1 cellular context compared by ENCODE assay signal in the genomic region with DNA sequence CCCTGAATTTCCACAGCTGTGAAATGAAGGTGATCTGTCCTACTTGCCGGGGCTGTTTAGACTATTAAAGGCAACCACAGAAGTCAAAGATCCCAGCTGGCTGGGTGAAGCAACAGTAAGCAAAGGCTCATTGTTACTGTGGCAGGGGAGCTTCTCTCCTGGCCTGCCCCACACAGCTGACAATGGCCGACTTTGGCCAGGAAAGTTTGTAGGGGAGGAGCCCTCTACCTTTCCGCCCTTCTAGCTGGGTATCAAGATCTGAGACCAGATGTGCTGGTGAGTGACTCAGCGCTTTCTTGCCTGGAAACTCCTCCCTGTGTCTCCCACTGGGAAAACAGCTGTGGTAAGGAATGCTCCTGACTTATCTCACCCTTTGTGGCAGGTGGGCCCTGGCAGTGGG.
TF ChIP-seq lines count a peak whose summit lies in the region.

No MANE protein-coding gene starts in this region.

TF ChIP-seq in H1, 55 proteins besides CTCF, POLR2A, EP300 and RAD21 (continued from another document):
- TF ChIP-seq JUND (IDR thresholded peaks at IDR 0.05; ENCODE audit: low read length) (peak; percentile 60; the same call in 1 of the 2 replicates), HDAC2 (IDR thresholded peaks at IDR 0.05; ENCODE audit: borderline replicate concordance in 1 of 2, low read depth in 2 of 2, low read length in 2 of 2) (no peak), TCF12 (IDR thresholded peaks at IDR 0.05; ENCODE audit: low read depth, low read length) (peak; percentile 53; the same call in 1 of the 2 replicates), SP1 (IDR thresholded peaks at IDR 0.05; ENCODE audit: low read depth, low read length) (0 out of 2 replicates have a peak, but pooled peaks have one; percentile 23), MAFK (IDR thresholded peaks at IDR 0.05; ENCODE audit: low read depth, low read length) (peak; percentile 87)
- TF ChIP-seq, protein P1, sequence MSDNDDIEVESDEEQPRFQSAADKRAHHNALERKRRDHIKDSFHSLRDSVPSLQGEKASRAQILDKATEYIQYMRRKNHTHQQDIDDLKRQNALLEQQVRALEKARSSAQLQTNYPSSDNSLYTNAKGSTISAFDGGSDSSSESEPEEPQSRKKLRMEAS (IDR thresholded peaks at IDR 0.05), result peak; percentile 34; the same call in 1 of the 2 replicates
